21 cellular contexts compared by ENCODE assay signal in genomic region chr11:19377855-19378254, GRCh38.
DNase-seq lines count a peak whose midpoint lies in the region; ATAC-seq and TF ChIP-seq lines count a peak whose summit lies in the region.
"Had no signal": no experiment of that assay in that cellular context is flagged by ENCODE, and none has a peak within 500 bp of the region (broad histone marks: within the 10 kb centered on the region; RNA-seq: fewer than 3 reads in every experiment).

No MANE protein-coding gene starts in this region.

- 96% methylated on average over 4 of the region's 4 CpGs for WGBS in mesenchymal stem cell

- no peak overlapping the region for H2BK5ac ChIP-seq in mesenchymal stem cell (ENCODE audit: low read depth, low read length, poor library complexity, severe bottlenecking)

- TF ChIP-seq CTCF in brain (conservative IDR thresholded peaks at IDR 0.05): no peak
- no peak for TF ChIP-seq CTCF in GM13976 (IDR thresholded peaks at IDR 0.05; ENCODE audit: borderline replicate concordance, control extremely low read depth, extremely low read depth, insufficient read depth, missing control alignments)

- H2AFZ ChIP-seq in mesenchymal stem cell (ENCODE audit: low read depth, low read length): no peak overlapping the region
- H2AFZ ChIP-seq: GM23338 had no signal

- no peaks in the 10 kb centered on the region for H3K36me3 Mint-ChIP-seq in brain
- H3K36me3 Mint-ChIP-seq in T-cell: no peaks in the 10 kb centered on the region
- H3K36me3 Mint-ChIP-seq: CD4-positive, CD25-positive, alpha-beta regulatory T cell; CD8-positive, alpha-beta T cell had no signal

- H3K9me3 ChIP-seq in BLaER1: no peaks in the 10 kb centered on the region
- H3K9me3 ChIP-seq in mesenchymal stem cell (ENCODE audit: control insufficient read depth, low read length): no peaks in the 10 kb centered on the region
- H3K9me3 ChIP-seq: A549, BE2C, Caco-2 had no signal

- no peak overlapping the region for H3K4ac ChIP-seq in mesenchymal stem cell (ENCODE audit: low read depth in 1 of 2, low read length in 2 of 2)

- no peak for ATAC-seq in GM21390 (IDR thresholded peaks at IDR 0.05; ENCODE audit: unreplicated experiment)
- no peak for ATAC-seq in T-cell (replicated peaks in 1 of 4)
- ATAC-seq: A549; CD8-positive, alpha-beta T cell; GM23338; HCT116 had no signal

- no peak overlapping the region for H3K27ac ChIP-seq in BLaER1
- no peak overlapping the region for H3K27ac ChIP-seq in mesenchymal stem cell (ENCODE audit: low read length, poor library complexity, severe bottlenecking)
- H3K27ac ChIP-seq: A549, C4-2B had no signal

- POLR2A ChIA-PET in T-cell (lab: Charles Lee): no interaction called here

- no peaks in the 10 kb centered on the region for H3K9me3 Mint-ChIP-seq in brain
- no peaks in the 10 kb centered on the region for H3K9me3 Mint-ChIP-seq in T-cell
- H3K9me3 Mint-ChIP-seq: CD4-positive, CD25-positive, alpha-beta regulatory T cell; CD8-positive, alpha-beta T cell; GM23338; H9 had no signal

- CTCF ChIA-PET in T-cell (lab: Charles Lee): no interaction called here

- H3K4me3 Mint-ChIP-seq in brain (no peak overlapping the region), T-cell (no peak overlapping the region)
- H3K4me3 Mint-ChIP-seq: CD4-positive, CD25-positive, alpha-beta regulatory T cell; CD8-positive, alpha-beta T cell; GM23338; H9 had no signal

- H3K36me3 ChIP-seq in BLaER1: no peaks in the 10 kb centered on the region
- H3K36me3 ChIP-seq in mesenchymal stem cell (ENCODE audit: control insufficient read depth in 1 of 2, insufficient read depth in 2 of 2, low read depth in 1 of 2, low read length in 2 of 2): no peaks in the 10 kb centered on the region
- H3K36me3 ChIP-seq: BE2C had no signal

- H3K79me1 ChIP-seq in mesenchymal stem cell (replicated peaks; ENCODE audit: low read length, poor library complexity, severe bottlenecking): no peaks in the 10 kb centered on the region

- H2AK5ac ChIP-seq in mesenchymal stem cell (ENCODE audit: low read length, severe bottlenecking): no peak overlapping the region

- H2BK15ac ChIP-seq in mesenchymal stem cell (ENCODE audit: low read depth, poor library complexity, severe bottlenecking): no peak overlapping the region

- no peak overlapping the region for H3K18ac ChIP-seq in mesenchymal stem cell (ENCODE audit: low read depth in 1 of 2, low read length in 2 of 2)

- H3K4me1 Mint-ChIP-seq in brain (peaks cover 69% of the 10 kb centered on the region), T-cell (no peaks in the 10 kb centered on the region)
- H3K4me1 Mint-ChIP-seq: CD4-positive, CD25-positive, alpha-beta regulatory T cell had no signal

- DNase-seq in mesenchymal stem cell (no peak), retina (peak; percentile 42), GM13976 (ENCODE audit: low spot score) (no peak), T-cell (no peak)
- DNase-seq: 8988T; ACHN; AML-193; BE2C; Caco-2; CD4-positive, CD25-positive, alpha-beta regulatory T cell; CD8-positive, alpha-beta T cell; DMS153; DND-41; H9 had no signal

- H3K27me3 ChIP-seq in BLaER1 (no peaks in the 10 kb centered on the region), mesenchymal stem cell (ENCODE audit: control insufficient read depth in 1 of 2, insufficient read depth in 1 of 2, low read length in 2 of 2) (no peaks in the 10 kb centered on the region)

- H4K20me1 ChIP-seq in BLaER1: no peaks in the 10 kb centered on the region

- H3K23ac ChIP-seq in mesenchymal stem cell (ENCODE audit: low read length in 2 of 2): no peak overlapping the region

- H3K4me2 ChIP-seq in BLaER1: peak overlapping the region; percentile 61
- no peak overlapping the region for H3K4me2 ChIP-seq in mesenchymal stem cell (ENCODE audit: low read length, poor library complexity, severe bottlenecking)
- H3K4me2 ChIP-seq: A549, GM23338 had no signal

- H3K27me3 Mint-ChIP-seq in brain: peaks cover 36% of the 10 kb centered on the region
- peaks cover 47 to 49% of the 10 kb centered on the region in 2 donors for H3K27me3 Mint-ChIP-seq in T-cell

- H3K9ac ChIP-seq in BLaER1 (no peak overlapping the region), mesenchymal stem cell (ENCODE audit: low read length) (no peak overlapping the region)

- H3K14ac ChIP-seq in mesenchymal stem cell (ENCODE audit: low read length in 2 of 2): no peak overlapping the region

- H3K27ac Mint-ChIP-seq in brain (peak overlapping the region in 3 of 5 experiments; percentile 8 to 45 (median 36)), T-cell (no peak overlapping the region)
- H3K27ac Mint-ChIP-seq: CD4-positive, CD25-positive, alpha-beta regulatory T cell; CD8-positive, alpha-beta T cell; GM23338 had no signal

- H4K91ac ChIP-seq in mesenchymal stem cell (ENCODE audit: low read length): no peak overlapping the region

- in situ Hi-C loops in GM13976 (cut with MboI; ENCODE audit: low sequenced_read_pairs, unreplicated experiment): no loop called here

- no peak overlapping the region for H3K4me3 ChIP-seq in BLaER1
- no peak overlapping the region for H3K4me3 ChIP-seq in mesenchymal stem cell (ENCODE audit: insufficient read depth in 1 of 2, low read depth in 1 of 2, low read length in 2 of 2)
- H3K4me3 ChIP-seq: A549, GM23338 had no signal

- H4K8ac ChIP-seq in mesenchymal stem cell (ENCODE audit: low read length): no peak overlapping the region

- H3K4me1 ChIP-seq in BLaER1: peaks cover 30% of the 10 kb centered on the region
- H3K4me1 ChIP-seq in mesenchymal stem cell (ENCODE audit: control insufficient read depth, insufficient read depth, low read depth, low read length): peaks cover 3% of the 10 kb centered on the region
- H3K4me1 ChIP-seq: BE2C, Caco-2 had no signal

- H2BK12ac ChIP-seq in mesenchymal stem cell (ENCODE audit: low read length in 2 of 2): peak overlapping the region in 1 of 2 experiments; percentile 48

- peak overlapping the region; percentile 19 for H2BK120ac ChIP-seq in mesenchymal stem cell (ENCODE audit: low read depth, low read length)

Comparison
In these comparisons a context has a peak if more than half of its experiments do, and no peak if none do; other contexts are left out.
1. H3K27ac Mint-ChIP-seq: peak in brain (3 of 5); none in T-cell (0 of 2).